Comparison of ENCODE assay signal across 17 cellular contexts in genomic region chr19:28293685-28294084, GRCh38.
DNase-seq lines count a peak whose midpoint lies in the region; ATAC-seq and TF ChIP-seq lines count a peak whose summit lies in the region.
"Had no signal": no experiment of that assay in that cellular context is flagged by ENCODE, and none has a peak within 500 bp of the region (broad histone marks: within the 10 kb centered on the region; RNA-seq: fewer than 3 reads in every experiment).

No MANE protein-coding gene starts in this region.

- H3K4me2 ChIP-seq in BLaER1 treated with 17β-estradiol and CSF1 and Interleukin-3, amounts not matched to agents 10 nM and 100 nM, result peak overlapping the region; percentile 44 to 97 (median 87); a peak in 21 of 22 replicates
- H3K4me2 ChIP-seq in neural progenitor cell, result no peak overlapping the region

- peaks cover 57% of the 10 kb centered on the region for H3K4me1 Mint-ChIP-seq in neural progenitor cell
- H3K4me1 Mint-ChIP-seq: CD14-positive monocyte; CD8-positive, alpha-beta memory T cell had no signal

- H3K27me3 Mint-ChIP-seq in neural progenitor cell (ENCODE audit: insufficient read depth, low read depth), result peaks cover 11% of the 10 kb centered on the region
- H3K27me3 Mint-ChIP-seq: CD4-positive, alpha-beta T cell had no signal

- H3K4me1 ChIP-seq in BLaER1 treated with 17β-estradiol and CSF1 and Interleukin-3, amounts not matched to agents 10 nM and 100 nM, result peaks cover 23 to 90% (median 79%) of the 10 kb centered on the region in 10 experiments
- H3K4me1 ChIP-seq in neural progenitor cell, result peaks cover 42% of the 10 kb centered on the region

- no peaks in the 10 kb centered on the region for H4K20me1 ChIP-seq in BLaER1 treated with 17β-estradiol and CSF1 and Interleukin-3, amounts not matched to agents 10 nM and 100 nM
- H4K20me1 ChIP-seq in neural progenitor cell (ENCODE audit: low read depth), result no peaks in the 10 kb centered on the region

- DNase-seq in neural progenitor cell (ENCODE audit: low spot score) (no peak), pons (ENCODE audit: low spot score) (no peak)
- DNase-seq: 8988T; CD4-positive, alpha-beta T cell; CD8-positive, alpha-beta memory T cell; DMS79; EL; GF-D8; HFFc6 had no signal

- peak overlapping the region; percentile 96 for H2AFZ ChIP-seq in neural progenitor cell (replicated peaks)

- H3K9me3 ChIP-seq in BLaER1 treated with 17β-estradiol and CSF1 and Interleukin-3, amounts not matched to agents 10 nM and 100 nM (replicated peaks in 1 of 11), result no peaks in the 10 kb centered on the region
- no peaks in the 10 kb centered on the region for H3K9me3 ChIP-seq in neural progenitor cell (ENCODE audit: low read depth)

- ATAC-seq in HG02970 (IDR thresholded peaks at IDR 0.05; ENCODE audit: low FRiP score, unreplicated experiment) (no peak), HG03460 (IDR thresholded peaks at IDR 0.05; ENCODE audit: unreplicated experiment) (no peak)
- ATAC-seq: HCT116 had no signal

- peaks cover 23% of the 10 kb centered on the region for H3F3A ChIP-seq in neural progenitor cell (ENCODE audit: low read depth)

- H3K9ac ChIP-seq in BLaER1 treated with 17β-estradiol and CSF1 and Interleukin-3, amounts not matched to agents 10 nM and 100 nM, result peak overlapping the region in 4 of 11 experiments; percentile 57 to 72 (median 64); a peak in 9 of 22 replicates
- no peak overlapping the region for H3K9ac ChIP-seq in neural progenitor cell

- H3K36me3 Mint-ChIP-seq in neural progenitor cell, result no peaks in the 10 kb centered on the region
- H3K36me3 Mint-ChIP-seq: CD14-positive monocyte; CD8-positive, alpha-beta memory T cell had no signal

- TF ChIP-seq CTCF in 22Rv1 (IDR thresholded peaks at IDR 0.05) (no peak), VCaP (conservative IDR thresholded peaks at IDR 0.05) (no peak), neural progenitor cell (IDR thresholded peaks at IDR 0.05) (no peak)

- H3K27ac Mint-ChIP-seq in neural progenitor cell, result no peak overlapping the region
- H3K27ac Mint-ChIP-seq: CD4-positive, alpha-beta T cell; CD8-positive, alpha-beta memory T cell; HFFc6 had no signal

- H3K4me3 ChIP-seq in BLaER1 treated with 17β-estradiol and CSF1 and Interleukin-3, amounts not matched to agents 10 nM and 100 nM, result no peak overlapping the region
- H3K4me3 ChIP-seq in neural progenitor cell, result no peak overlapping the region

- no peaks in the 10 kb centered on the region for H3K27me3 ChIP-seq in BLaER1 treated with 17β-estradiol and CSF1 and Interleukin-3, amounts not matched to agents 10 nM and 100 nM
- H3K27me3 ChIP-seq in neural progenitor cell, result no peaks in the 10 kb centered on the region

- H3K27ac ChIP-seq in 22Rv1 (peak overlapping the region; percentile 99), VCaP (peak overlapping the region; percentile 99), neural progenitor cell (no peak overlapping the region)
- H3K27ac ChIP-seq in BLaER1 treated with 17β-estradiol and CSF1 and Interleukin-3, amounts not matched to agents 10 nM and 100 nM, result peak overlapping the region in 7 of 11 experiments; percentile 50 to 73 (median 56); a peak in 14 of 22 replicates

- no peaks in the 10 kb centered on the region for H3K79me2 ChIP-seq in neural progenitor cell (ENCODE audit: low read depth)

- H3K9me3 Mint-ChIP-seq in neural progenitor cell, result peaks cover 2% of the 10 kb centered on the region
- H3K9me3 Mint-ChIP-seq: CD4-positive, alpha-beta T cell; H9 had no signal

- H3K4me3 Mint-ChIP-seq in neural progenitor cell, result no peak overlapping the region
- H3K4me3 Mint-ChIP-seq: CD14-positive monocyte; CD4-positive, alpha-beta T cell; CD8-positive, alpha-beta memory T cell; HFFc6 had no signal

- no peaks in the 10 kb centered on the region for H3K36me3 ChIP-seq in BLaER1 treated with 17β-estradiol and CSF1 and Interleukin-3, amounts not matched to agents 10 nM and 100 nM
- no peaks in the 10 kb centered on the region for H3K36me3 ChIP-seq in neural progenitor cell
